ENCODE assay signal across 7 cellular contexts in genomic region chr20:62616728-62617621, GRCh38. TPM values are rescaled to one million over a fixed set of nuclear protein-coding genes. Genes with fewer than 3 reads are reported as not detected.
DNase-seq lines count a peak whose midpoint lies in the region; ATAC-seq, FAIRE-seq and TF ChIP-seq lines count a peak whose summit lies in the region.

No MANE protein-coding gene starts in this region.

- no peaks in the 10 kb centered on the region for H3K36me3 Mint-ChIP-seq in activated CD4-positive, alpha-beta T cell treated with anti-CD3 and anti-CD28 coated beads, Interleukin-2, amount 10 ng/mL, durations not matched to agents 7 days and 5 days (ENCODE audit: low read depth)
- no peaks in the 10 kb centered on the region for H3K36me3 Mint-ChIP-seq in dendritic cell treated with granulocyte-macrophage colony-stimulating factor and Interleukin-4, amounts not matched to agents 40 ng/mL and 50 ng/mL, for 4 days (ENCODE audit: low read depth)

- no peak overlapping the region for H3K4me3 Mint-ChIP-seq in activated CD4-positive, alpha-beta T cell treated with anti-CD3 and anti-CD28 coated beads, Interleukin-2, amount 10 ng/mL, durations not matched to agents 7 days and 5 days
- H3K4me3 Mint-ChIP-seq in dendritic cell treated with granulocyte-macrophage colony-stimulating factor and Interleukin-4, amounts not matched to agents 40 ng/mL and 50 ng/mL, for 4 days: no peak overlapping the region

- POLR2A ChIA-PET in activated CD4-positive, alpha-beta T cell treated with anti-CD3 and anti-CD28 coated beads, Interleukin-2, amount 10 ng/mL, durations not matched to agents 7 days and 5 days (lab: Charles Lee): no interaction called here

- H3K4me1 Mint-ChIP-seq in activated CD4-positive, alpha-beta T cell treated with anti-CD3 and anti-CD28 coated beads, Interleukin-2, amount 10 ng/mL, durations not matched to agents 7 days and 5 days: peaks cover 38% of the 10 kb centered on the region
- H3K4me1 Mint-ChIP-seq in dendritic cell treated with granulocyte-macrophage colony-stimulating factor and Interleukin-4, amounts not matched to agents 40 ng/mL and 50 ng/mL, for 4 days (ENCODE audit: low read depth): peaks cover 41% of the 10 kb centered on the region

- peak overlapping the region; percentile 95 for H3K27ac Mint-ChIP-seq in activated CD4-positive, alpha-beta T cell treated with anti-CD3 and anti-CD28 coated beads, Interleukin-2, amount 10 ng/mL, durations not matched to agents 7 days and 5 days
- H3K27ac Mint-ChIP-seq in dendritic cell treated with granulocyte-macrophage colony-stimulating factor and Interleukin-4, amounts not matched to agents 40 ng/mL and 50 ng/mL, for 4 days: peak overlapping the region; percentile 92

- ATAC-seq in HG02970 (IDR thresholded peaks at IDR 0.05; ENCODE audit: low FRiP score, unreplicated experiment): peak; percentile 60

- CTCF ChIA-PET in activated CD4-positive, alpha-beta T cell treated with anti-CD3 and anti-CD28 coated beads, Interleukin-2, amount 10 ng/mL, durations not matched to agents 7 days and 5 days (lab: Charles Lee): interaction anchor here (0.6 to 2.7 kb wide), 19 partner anchors 8 to 235 kb away, joined by 3 to 11 read pairs (median 4); partner anchors contain the start of gene SLCO4A1

- intact Hi-C loops in dendritic cell treated with granulocyte-macrophage colony-stimulating factor and Interleukin-4, amounts not matched to agents 40 ng/mL and 50 ng/mL, for 4 days (cut with micrococcal nuclease): loop anchor here (2.0 kb wide), 1 partner anchor 116 kb away; no protein-coding TSS in a partner anchor

- peaks cover 13% of the 10 kb centered on the region for H3K27me3 Mint-ChIP-seq in activated CD4-positive, alpha-beta T cell treated with anti-CD3 and anti-CD28 coated beads, Interleukin-2, amount 10 ng/mL, durations not matched to agents 7 days and 5 days
- peaks cover 6% of the 10 kb centered on the region for H3K27me3 Mint-ChIP-seq in dendritic cell treated with granulocyte-macrophage colony-stimulating factor and Interleukin-4, amounts not matched to agents 40 ng/mL and 50 ng/mL, for 4 days

- peak; percentile 92 for DNase-seq in GM12892 (ENCODE audit: insufficient read length)
- DNase-seq in NCI-H345 (lab: John Stamatoyannopoulos, UW): peak; percentile 79
- peak; percentile 70 for DNase-seq in activated CD4-positive, alpha-beta T cell treated with anti-CD3 and anti-CD28 coated beads, Interleukin-2, amount 10 ng/mL, durations not matched to agents 7 days and 5 days
- peak; percentile 43 for DNase-seq in medulla oblongata (ENCODE audit: extremely low spot score)
- DNase-seq in stimulated activated CD8-positive, alpha-beta memory T cell treated with anti-CD3 and anti-CD28 coated beads, Interleukin-15, amount 100 ng/mL, for 24 hours (ENCODE audit: low read depth): peak; percentile 40

- no peak for FAIRE-seq in GM12892 (lab: Jason Lieb, UNC)

- no peak for TF ChIP-seq POLR2A in GM12892 (IDR thresholded peaks at IDR 0.05; ENCODE audit: low read depth, low read length)

- H3K9me3 Mint-ChIP-seq in activated CD4-positive, alpha-beta T cell treated with anti-CD3 and anti-CD28 coated beads, Interleukin-2, amount 10 ng/mL, durations not matched to agents 7 days and 5 days: no peaks in the 10 kb centered on the region
- no peaks in the 10 kb centered on the region for H3K9me3 Mint-ChIP-seq in dendritic cell treated with granulocyte-macrophage colony-stimulating factor and Interleukin-4, amounts not matched to agents 40 ng/mL and 50 ng/mL, for 4 days

RNA-seq across cellular contexts. Expression of gene SLCO4A1, which starts 25.3 kb away (rescaled TPM):
- 8.7 TPM for polyA plus RNA-seq in GM12892 (2012; ENCODE audit: missing spikeins)
- 10 to 100 TPM; 54.2 to 55.2 TPM for total RNA-seq in activated CD4-positive, alpha-beta T cell treated with anti-CD3 and anti-CD28 coated beads, Interleukin-2, amount 10 ng/mL, durations not matched to agents 7 days and 5 days

Comparison
In these comparisons a context has a peak if more than half of its experiments do, and no peak if none do; other contexts are left out.
1. Peak in every context shown above with its lines: DNase-seq and ATAC-seq.
2. DNase-seq: peak in every context shown above with its lines; median percentile 92 in GM12892; 79 in NCI-H345; 70 in activated CD4-positive, alpha-beta T cell treated with anti-CD3 and anti-CD28 coated beads, Interleukin-2, amount 10 ng/mL, durations not matched to agents 7 days and 5 days; 43 in medulla oblongata; 40 in stimulated activated CD8-positive, alpha-beta memory T cell treated with anti-CD3 and anti-CD28 coated beads, Interleukin-15, amount 100 ng/mL, for 24 hours.